In the genomic region with DNA sequence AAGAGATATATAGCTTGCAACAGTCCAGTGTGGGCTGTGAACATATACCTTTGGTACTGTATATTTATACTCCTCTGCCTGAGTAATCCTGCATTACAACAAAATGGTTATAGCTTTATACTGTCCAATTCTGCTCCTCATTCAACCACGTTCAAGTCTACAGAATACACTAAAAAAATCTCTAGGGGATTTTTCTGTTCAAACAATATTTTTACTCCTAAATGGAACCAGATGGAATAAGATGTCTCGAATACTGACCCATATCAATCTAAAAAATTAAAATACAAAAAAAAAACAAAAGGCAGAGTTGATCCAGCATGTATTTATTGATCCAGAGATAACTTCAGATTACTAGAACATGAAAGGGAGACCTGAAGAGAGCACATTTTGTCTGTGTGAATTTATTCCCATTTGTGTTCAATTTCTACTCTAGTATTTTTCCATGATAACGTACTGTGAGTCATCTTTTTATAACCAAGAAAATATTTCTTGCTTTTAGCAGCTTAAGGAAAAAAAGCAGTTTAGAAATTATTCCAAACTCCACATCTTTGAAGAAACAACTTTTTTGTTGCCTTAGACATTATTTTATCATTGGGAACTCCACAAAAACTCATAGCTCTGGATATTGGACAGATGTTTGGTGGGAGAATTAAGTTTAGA, we compare ENCODE assay signal across 22 cellular contexts.
A peak's percentile ranks its signal among the peaks of the same experiment; 100 is the strongest.
DNase-seq lines count a peak whose midpoint lies in the region; ATAC-seq lines count a peak whose summit lies in the region.
"Had no signal": no experiment of that assay in that cellular context is flagged by ENCODE, and none has a peak within 500 bp of the region (broad histone marks: within the 10 kb centered on the region; RNA-seq: fewer than 3 reads in every experiment).

No MANE protein-coding gene starts in this region.

- 2 to 5% methylated on average over 3 of the region's 3 CpGs for WGBS in GM23248 (ENCODE audit: low coverage in 1 of 2, low lambda C conversion rate in 2 of 2, missing lambda C conversion rate in 2 of 2), 2 experiments
- 100% methylated on average over 1 of the region's 3 CpGs for WGBS in mesenchymal stem cell
- WGBS in aorta, 2 donors = 3 to 4% methylated on average over 3 of the region's 3 CpGs

- no peak overlapping the region for H3K23ac ChIP-seq in mesenchymal stem cell (ENCODE audit: low read length in 2 of 2)

- H3K9ac ChIP-seq in GM23248 = peak overlapping the region; percentile 14; the same call in 1 of the 2 replicates
- peak overlapping the region; percentile 72 for H3K9ac ChIP-seq in mesenchymal stem cell (ENCODE audit: low read length)
- H3K9ac ChIP-seq: SK-N-SH had no signal

- H3K14ac ChIP-seq in mesenchymal stem cell (ENCODE audit: low read length in 2 of 2) = no peak overlapping the region

- peaks cover 23% of the 10 kb centered on the region for H3K4me1 ChIP-seq in GM23248 (ENCODE audit: insufficient read depth)
- H3K4me1 ChIP-seq in mesenchymal stem cell (ENCODE audit: control insufficient read depth, insufficient read depth, low read depth, low read length) = no peaks in the 10 kb centered on the region
- H3K4me1 ChIP-seq in aorta (ENCODE audit: control insufficient read depth in 1 of 2, insufficient read depth in 2 of 2, low read length in 2 of 2) = no peaks in the 10 kb centered on the region

- H3K4ac ChIP-seq in mesenchymal stem cell (ENCODE audit: low read depth in 1 of 2, low read length in 2 of 2) = no peak overlapping the region

- no peak overlapping the region for H4K91ac ChIP-seq in mesenchymal stem cell (ENCODE audit: low read length)

- DNase-seq in GM23248 (peak; percentile 46), brain pericyte (ENCODE audit: low read depth, low spot score) (peak; percentile 12), mesenchymal stem cell (no peak), aorta (no peak), NCI-H748 treated with DMSO at 0.1 percent for 48 hours (lab: John Stamatoyannopoulos, UW) (no peak), Ammon's horn (ENCODE audit: low spot score) (no peak)
- DNase-seq: ACHN; AML-193; CD4-positive, alpha-beta T cell; KBM-7; NCI-H1105 treated with DMSO at 0.1 percent for 48 hours; NCI-H187; NCI-H2107; NCI-H510A; NCI-H774; OCI-M1; RPMI8226; SHP77 treated with DMSO at 0.1 percent for 48 hours; SK-N-SH had no signal

- no peak overlapping the region for H2AK5ac ChIP-seq in mesenchymal stem cell (ENCODE audit: low read length, severe bottlenecking)

- no peaks in the 10 kb centered on the region for H4K20me1 ChIP-seq in GM23248 (ENCODE audit: insufficient read depth)

- no peaks in the 10 kb centered on the region for H3K9me2 ChIP-seq in GM23248 (ENCODE audit: insufficient read depth)
- H3K9me2 ChIP-seq: SK-N-SH had no signal

- peak overlapping the region; percentile 18; the same call in 1 of the 2 replicates for H3K4me3 ChIP-seq in GM23248
- peak overlapping the region in 1 of 2 experiments; percentile 40 for H3K4me3 ChIP-seq in mesenchymal stem cell (ENCODE audit: insufficient read depth in 1 of 2, low read depth in 1 of 2, low read length in 2 of 2)
- no peak overlapping the region for H3K4me3 ChIP-seq in aorta (ENCODE audit: low read length in 2 of 2)
- H3K4me3 ChIP-seq: GM23338 had no signal

- no peak overlapping the region for H2BK12ac ChIP-seq in mesenchymal stem cell (ENCODE audit: low read length in 2 of 2)

- no peaks in the 10 kb centered on the region for H3K79me1 ChIP-seq in mesenchymal stem cell (replicated peaks; ENCODE audit: low read length, poor library complexity, severe bottlenecking)

- no peak overlapping the region for H2BK5ac ChIP-seq in mesenchymal stem cell (ENCODE audit: low read depth, low read length, poor library complexity, severe bottlenecking)

- in situ Hi-C loops in GM23248 (cut with MboI) = no loop called here

- no peaks in the 10 kb centered on the region for H3K36me3 ChIP-seq in GM23248 (ENCODE audit: low read depth)
- H3K36me3 ChIP-seq in mesenchymal stem cell (ENCODE audit: control insufficient read depth in 1 of 2, insufficient read depth in 2 of 2, low read depth in 1 of 2, low read length in 2 of 2) = no peaks in the 10 kb centered on the region
- no peaks in the 10 kb centered on the region for H3K36me3 ChIP-seq in aorta (ENCODE audit: control insufficient read depth in 1 of 2, insufficient read depth in 2 of 2, low read length in 1 of 2)

- H2BK120ac ChIP-seq in mesenchymal stem cell (ENCODE audit: low read depth, low read length) = no peak overlapping the region

- no peak overlapping the region for H2BK15ac ChIP-seq in mesenchymal stem cell (ENCODE audit: low read depth, poor library complexity, severe bottlenecking)

- peak overlapping the region; percentile 51 for H3K27ac ChIP-seq in GM23248
- H3K27ac ChIP-seq in mesenchymal stem cell (ENCODE audit: low read length, poor library complexity, severe bottlenecking) = no peak overlapping the region
- no peak overlapping the region for H3K27ac ChIP-seq in aorta (ENCODE audit: low read depth in 1 of 2, low read length in 2 of 2)

- no peaks in the 10 kb centered on the region for H3K9me3 ChIP-seq in GM23248 (ENCODE audit: low read depth)
- no peaks in the 10 kb centered on the region for H3K9me3 ChIP-seq in mesenchymal stem cell (ENCODE audit: control insufficient read depth, low read length)
- H3K9me3 ChIP-seq in aorta (ENCODE audit: control insufficient read depth, low read length) = no peaks in the 10 kb centered on the region
- H3K9me3 ChIP-seq: SK-N-SH had no signal

- H3K4me2 ChIP-seq in GM23248 (ENCODE audit: unreplicated experiment) (peak overlapping the region; percentile 74), mesenchymal stem cell (ENCODE audit: low read length, poor library complexity, severe bottlenecking) (no peak overlapping the region)
- H3K4me2 ChIP-seq: GM23338, SK-N-SH had no signal

- no peaks in the 10 kb centered on the region for H3K79me2 ChIP-seq in GM23248 (ENCODE audit: insufficient read depth)

- intact Hi-C loops in aorta (cut with DNase I) = no loop called here

- H3F3A ChIP-seq in GM23248 (ENCODE audit: insufficient read depth) = peaks cover 13% of the 10 kb centered on the region

- no peaks in the 10 kb centered on the region for H3K27me3 ChIP-seq in GM23248 (replicated peaks; ENCODE audit: insufficient read depth)
- no peaks in the 10 kb centered on the region for H3K27me3 ChIP-seq in mesenchymal stem cell (ENCODE audit: control insufficient read depth in 1 of 2, insufficient read depth in 1 of 2, low read length in 2 of 2)
- H3K27me3 ChIP-seq in aorta (ENCODE audit: control insufficient read depth in 1 of 2, insufficient read depth in 2 of 2, low read length in 1 of 2) = no peaks in the 10 kb centered on the region

- ATAC-seq in aorta (ENCODE audit: low FRiP score) (peak; percentile 56), HG02763 (IDR thresholded peaks at IDR 0.05; ENCODE audit: unreplicated experiment) (no peak)
- ATAC-seq: GM23338, HCT116 had no signal

- no peak overlapping the region for H4K8ac ChIP-seq in mesenchymal stem cell (ENCODE audit: low read length)

- H2AFZ ChIP-seq in GM23248 = peak overlapping the region; percentile 51
- H2AFZ ChIP-seq in mesenchymal stem cell (ENCODE audit: low read depth, low read length) = no peak overlapping the region
- H2AFZ ChIP-seq: GM23338 had no signal

- no peak overlapping the region for H3K18ac ChIP-seq in mesenchymal stem cell (ENCODE audit: low read depth in 1 of 2, low read length in 2 of 2)

Comparison
In these comparisons a context has a peak if more than half of its experiments do, and no peak if none do; other contexts are left out.
1. DNase-seq: peak in GM23248 (single experiment) and brain pericyte (single experiment); none in mesenchymal stem cell (single experiment), aorta (0 of 2), NCI-H748 treated with DMSO at 0.1 percent for 48 hours (single experiment) and Ammon's horn (single experiment).